8 cellular contexts compared by ENCODE assay signal in the genomic region with DNA sequence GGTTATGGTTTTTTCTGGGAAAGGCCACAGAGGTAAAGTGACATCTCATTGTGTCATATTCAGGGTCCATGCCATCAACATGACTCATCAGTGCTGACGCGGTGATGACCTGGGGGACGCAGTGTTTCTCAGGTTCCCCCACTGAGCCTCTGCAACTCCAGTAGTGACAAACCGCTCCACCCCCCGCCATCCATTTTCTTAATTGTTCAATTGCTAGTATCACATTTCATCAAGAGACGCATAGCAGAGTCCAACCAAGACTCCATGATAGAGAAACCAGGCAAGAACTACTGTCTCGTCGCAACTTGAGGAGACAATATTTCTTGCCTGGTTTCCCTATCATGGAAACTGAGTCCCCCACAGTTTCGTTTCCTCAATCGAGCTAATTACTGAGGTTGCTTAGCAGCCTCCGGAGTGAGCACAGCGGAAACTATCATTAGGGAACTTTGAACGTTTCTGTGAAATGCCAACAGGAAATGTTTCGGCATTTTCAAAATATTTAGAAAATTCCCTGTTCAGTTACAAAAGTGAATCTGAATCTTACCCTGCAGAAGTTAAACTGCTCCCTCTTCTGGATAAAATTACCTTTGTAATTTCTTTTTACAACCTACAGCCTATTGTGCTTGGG. TPM values are rescaled to one million over a fixed set of nuclear protein-coding genes. Genes with fewer than 3 reads are reported as not detected.
A peak's percentile ranks its signal among the peaks of the same experiment; 100 is the strongest.
DNase-seq lines count a peak whose midpoint lies in the region; ATAC-seq, FAIRE-seq and TF ChIP-seq lines count a peak whose summit lies in the region.

No MANE protein-coding gene starts in this region.

- H3K9me3 Mint-ChIP-seq in activated T-cell treated with anti-CD3 and anti-CD28 coated beads, Interleukin-2, amount 50 U/mL, for 4 hours: no peaks in the 10 kb centered on the region
- H3K9me3 Mint-ChIP-seq in type B pancreatic cell: peaks cover 3% of the 10 kb centered on the region

- ATAC-seq in GM21723 (IDR thresholded peaks at IDR 0.05; ENCODE audit: unreplicated experiment) (peak; percentile 33), pancreas (peak; percentile 56 to 67 (median 61)), GM19397 (IDR thresholded peaks at IDR 0.05; ENCODE audit: unreplicated experiment) (no peak)
- ATAC-seq in activated T-cell treated with anti-CD3 and anti-CD28 coated beads, Interleukin-2, amount 50 U/mL, for 4 hours: peak; percentile 71 to 74

- intact Hi-C loops in pancreas (cut with DNase I): no loop called here

- no peaks in the 10 kb centered on the region for H3K9me3 ChIP-seq in pancreas

- peak overlapping the region; percentile 53 for H3K4me3 ChIP-seq in fibroblast of the aortic adventitia (ENCODE audit: low read depth, low read length)
- H3K4me3 ChIP-seq in pancreas: peak overlapping the region in 2 of 4 donors; percentile 27 to 35

- no peaks in the 10 kb centered on the region for H3K36me3 Mint-ChIP-seq in activated T-cell treated with anti-CD3 and anti-CD28 coated beads, Interleukin-2, amount 50 U/mL, for 4 hours (ENCODE audit: insufficient read depth)
- H3K36me3 Mint-ChIP-seq in type B pancreatic cell: no peaks in the 10 kb centered on the region

- no peaks in the 10 kb centered on the region for H3K27me3 ChIP-seq in pancreas

- H3K4me1 Mint-ChIP-seq in activated T-cell treated with anti-CD3 and anti-CD28 coated beads, Interleukin-2, amount 50 U/mL, for 4 hours (ENCODE audit: low read depth): peaks cover 69% of the 10 kb centered on the region
- H3K4me1 Mint-ChIP-seq in type B pancreatic cell (ENCODE audit: unreplicated experiment): peaks cover 44% of the 10 kb centered on the region

- WGBS in pancreas, 2 donors: 6 to 10% methylated on average over 14 of the region's 14 CpGs

- H3K27me3 Mint-ChIP-seq in activated T-cell treated with anti-CD3 and anti-CD28 coated beads, Interleukin-2, amount 50 U/mL, for 4 hours (ENCODE audit: low read depth): no peaks in the 10 kb centered on the region
- no peaks in the 10 kb centered on the region for H3K27me3 Mint-ChIP-seq in type B pancreatic cell

- peak overlapping the region; percentile 93 for H3K27ac Mint-ChIP-seq in type B pancreatic cell

- TF ChIP-seq CTCF in fibroblast of the aortic adventitia (IDR thresholded peaks at IDR 0.05; ENCODE audit: insufficient read depth, low read length) (peak; percentile 46), pancreas (IDR thresholded peaks at IDR 0.05) (peak in 2 of 4 donors; percentile 15 to 29), type B pancreatic cell (conservative IDR thresholded peaks at IDR 0.05) (peak; percentile 47)

- peaks cover 5 to 23% (median 13%) of the 10 kb centered on the region in 3 donors for H3K4me1 ChIP-seq in pancreas

- DNase-seq in AG08395 (ENCODE audit: low spot score) (peak; percentile 74), OCI-M1 (lab: John Stamatoyannopoulos, UW) (peak; percentile 51), fibroblast of the aortic adventitia (ENCODE audit: low read depth) (peak; percentile 73), pancreas (peak in 1 of 6 donors; percentile 46), type B pancreatic cell (ENCODE audit: extremely low spot score, unreplicated experiment) (no peak)
- DNase-seq in activated T-cell treated with anti-CD3 and anti-CD28 coated beads, Interleukin-2, amount 50 U/mL, for 4 hours: peak; percentile 82

- H3K4me3 Mint-ChIP-seq in activated T-cell treated with anti-CD3 and anti-CD28 coated beads, Interleukin-2, amount 50 U/mL, for 4 hours: peak overlapping the region; percentile 65
- peak overlapping the region; percentile 86 for H3K4me3 Mint-ChIP-seq in type B pancreatic cell

- FAIRE-seq in pancreas (lab: Jason Lieb, UNC): no peak

- H3K27ac ChIP-seq in pancreas: peak overlapping the region; percentile 50 to 83 (median 73)

- no peaks in the 10 kb centered on the region for H3K36me3 ChIP-seq in pancreas

RNA-seq across cellular contexts. Expression of gene SERPINB1, which starts 12.2 kb away (rescaled TPM):
- total RNA-seq in activated T-cell treated with anti-CD3 and anti-CD28 coated beads, Interleukin-2, amount 50 U/mL, for 4 hours: 10 to 100 TPM; 16.7 to 19.3 (median 18.0) TPM
- total RNA-seq in fibroblast of the aortic adventitia (ENCODE audit: low replicate concordance): 8.6 and 22.1 TPM in 2 replicates
- total RNA-seq in pancreas: 100 to 1,000 TPM in 5 of 6 donors, 10 to 100 TPM in 1; 94.1 to 285 (median 190) TPM
- 10 to 100 TPM; 68.1 to 75.8 TPM for polyA plus RNA-seq in pancreas
- total RNA-seq in type B pancreatic cell (ENCODE audit: low replicate concordance): 31.2 and 52.0 TPM in 2 replicates

RNA-seq across cellular contexts. Expression of gene SERPINB9, which starts 49.2 kb away (rescaled TPM):
- total RNA-seq in activated T-cell treated with anti-CD3 and anti-CD28 coated beads, Interleukin-2, amount 50 U/mL, for 4 hours: 10 to 100 TPM; 41.0 to 48.0 (median 42.4) TPM
- total RNA-seq in fibroblast of the aortic adventitia (ENCODE audit: low replicate concordance): 3.3 and 9.3 TPM in 2 replicates
- total RNA-seq in pancreas: 1 to 10 TPM in 4 of 6 donors, under 1 TPM in 2; 0.65 to 4.8 (median 1.4) TPM
- polyA plus RNA-seq in pancreas: 1 to 10 TPM; 1.2 to 1.4 TPM
- 6.0 and 6.5 TPM in 2 replicates for total RNA-seq in type B pancreatic cell (ENCODE audit: low replicate concordance)
